Comparison of ENCODE assay signal across 20 cellular contexts in genomic region chr20:55251170-55251569, GRCh38.
"Had no signal": no experiment of that assay in that cellular context is flagged by ENCODE, and none has a peak within 500 bp of the region (broad histone marks: within the 10 kb centered on the region; RNA-seq: fewer than 3 reads in every experiment).

No MANE protein-coding gene starts in this region.

- H3K4me2 ChIP-seq: SK-N-SH had no signal

- H3K9me2 ChIP-seq: SK-N-SH had no signal

- ATAC-seq: Panc1, PC-3, T-cell had no signal

- H3K9me3 ChIP-seq: SK-N-SH had no signal

- H3K36me3 Mint-ChIP-seq: T-cell had no signal

- H3K4me1 Mint-ChIP-seq: T-cell had no signal

- H3K27ac Mint-ChIP-seq: T-cell had no signal

- H3K27ac ChIP-seq: RWPE1 had no signal

- H3K4me3 Mint-ChIP-seq: T-cell had no signal

- DNase-seq: KBM-7, MV-4-11, NCI-H1048, NCI-H1105, NCI-H1417, NCI-H1436 treated with DMSO at 0.1 percent for 48 hours, NCI-H1694, NCI-H187 treated with DMSO at 0.1 percent for 48 hours, NCI-H2029 treated with DMSO at 0.1 percent for 48 hours, NCI-H2227 treated with DMSO at 0.1 percent for 48 hours, NCI-H524, NCI-H526 treated with DMSO at 0.1 percent for 48 hours, NCI-H748 treated with DMSO at 0.1 percent for 48 hours, PC-3, SHP77, SK-N-SH, SW 1271, T-cell had no signal

- H3K9ac ChIP-seq: SK-N-SH had no signal

- H3K27me3 Mint-ChIP-seq: T-cell had no signal
